ENCODE assay signal across 9 cellular contexts in the genomic region with DNA sequence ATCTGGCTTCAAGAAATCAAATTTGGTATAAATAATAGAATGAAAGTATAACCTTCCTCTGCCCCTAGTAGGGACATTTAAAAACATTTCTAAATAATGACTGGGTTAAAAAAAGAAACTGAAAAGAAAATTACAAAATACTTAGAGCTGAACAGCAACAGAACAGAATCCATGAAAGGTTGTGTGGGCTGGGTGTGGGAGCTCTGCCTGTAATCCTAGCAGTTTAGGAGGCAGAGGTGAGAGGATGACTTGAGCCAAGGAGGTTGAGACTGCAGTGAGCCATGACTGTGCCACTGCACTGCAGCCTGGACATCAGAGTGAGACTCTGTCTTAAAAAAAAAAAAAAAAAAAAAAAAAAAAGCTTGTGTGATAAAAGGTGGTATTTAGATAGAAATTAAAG.
"Had no signal": no experiment of that assay in that cellular context is flagged by ENCODE, and none has a peak within 500 bp of the region (broad histone marks: within the 10 kb centered on the region; RNA-seq: fewer than 3 reads in every experiment).

No MANE protein-coding gene starts in this region.

- H3K27ac Mint-ChIP-seq: GM23338 had no signal

- H3K27ac ChIP-seq: HL-60 had no signal

- H3K9me3 ChIP-seq: HAP-1 had no signal

- ATAC-seq: GM23338, HCT116, K562 had no signal

- FAIRE-seq: H1, H54, K562 had no signal

- DNase-seq: IMR-90, KG1 had no signal

- H3K4me1 Mint-ChIP-seq: GM23338 had no signal

- H3K4me3 Mint-ChIP-seq: GM23338 had no signal

- H3K36me3 ChIP-seq: HAP-1 had no signal

- H3K9me3 Mint-ChIP-seq: GM23338 had no signal

- H3K4me3 ChIP-seq: GM23338, HAP-1, K562 had no signal
